In the genomic region with DNA sequence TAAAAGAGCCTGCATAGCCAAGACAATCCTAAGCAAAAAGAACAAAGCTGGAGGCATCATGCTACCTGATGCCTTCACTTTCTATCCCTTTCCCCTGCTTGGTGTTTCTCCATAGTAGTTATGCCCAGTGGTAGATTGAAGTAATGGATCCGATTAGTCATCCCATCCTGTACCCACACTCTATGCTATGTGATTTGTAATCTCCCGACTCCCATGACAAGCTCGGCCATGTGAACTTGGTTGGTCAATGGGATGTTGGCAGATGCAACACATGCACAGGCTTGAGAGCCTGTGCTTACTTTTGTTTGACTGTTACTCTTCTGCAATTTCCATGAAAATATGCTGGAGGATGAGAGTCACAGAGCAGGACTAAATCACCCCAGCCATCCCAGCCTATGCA, we compare ENCODE assay signal across 26 cellular contexts.
"Had no signal": no experiment of that assay in that cellular context is flagged by ENCODE, and none has a peak within 500 bp of the region (broad histone marks: within the 10 kb centered on the region; RNA-seq: fewer than 3 reads in every experiment).

No MANE protein-coding gene starts in this region.

- DNase-seq: activated CD4-positive, alpha-beta T cell treated with anti-CD3 and anti-CD28 coated beads for 36 hours; activated CD4-positive, alpha-beta T cell treated with anti-CD3 and anti-CD28 coated beads, Interleukin-2, amount 10 ng/mL, durations not matched to agents 7 days and 5 days; activated CD4-positive, alpha-beta T cell treated with anti-CD3 and anti-CD28 coated beads, Interleukin-2, amount 50 U/mL, for 48 hours; activated CD8-positive, alpha-beta T cell treated with anti-CD3 and anti-CD28 coated beads, Interleukin-2, amount 10 ng/mL, durations not matched to agents 7 days and 5 days; activated gamma-delta T cell; activated naive CD4-positive, alpha-beta T cell treated with Interleukin-2 at 50 U/mL for 16 hours; activated naive CD8-positive, alpha-beta T cell treated with anti-CD3 and anti-CD28 coated beads, Interleukin-2, amount 10 ng/mL, durations not matched to agents 7 days and 5 days; activated T-cell treated with anti-CD3 and anti-CD28 coated beads, Interleukin-2, amount 50 U/mL, for 24 hours; amygdala; caudate nucleus; cerebellar nuclear complex; Kasumi-1; KG1; NCI-H1092 treated with DMSO at 0.1 percent for 48 hours; NCI-H1417; NCI-H187 treated with DMSO at 0.1 percent for 48 hours; NCI-H2081; NCI-H345; NCI-H524 treated with DMSO at 0.1 percent for 48 hours; SHP77; SJCRH30 had no signal

- H3K9me3 ChIP-seq: ascending aorta, SJCRH30 had no signal

- H3K36me3 ChIP-seq: ascending aorta, SJCRH30 had no signal

- ATAC-seq: activated CD4-positive, alpha-beta T cell treated with anti-CD3 and anti-CD28 coated beads for 36 hours; activated CD4-positive, CD25-positive, alpha-beta regulatory T cell treated with anti-CD3 and anti-CD28 coated beads, Interleukin-2, amount 50 U/mL, for 24 hours; activated CD8-positive, alpha-beta T cell treated with anti-CD3 and anti-CD28 coated beads, Interleukin-2, amount 10 ng/mL, durations not matched to agents 7 days and 5 days; Panc1; WTC11 had no signal

- H3K27me3 ChIP-seq: ascending aorta, SJCRH30 had no signal

- H3K27ac ChIP-seq: ascending aorta, SJCRH30, SK-N-MC had no signal

- H3K4me1 ChIP-seq: ascending aorta, SJCRH30 had no signal

- H3K4me3 ChIP-seq: ascending aorta, SJCRH30, SK-N-MC had no signal
